ENCODE assay signal across 1 cellular context in genomic region chr9:806285-807156, GRCh38.
TF ChIP-seq lines count a peak whose summit lies in the region.

No MANE protein-coding gene starts in this region.

TF ChIP-seq in SK-N-SH treated with all-trans-retinoic acid at 6 μM for 48 hours, 23 proteins besides CTCF, POLR2A, EP300 and RAD21 (continued from another document):
- TF ChIP-seq CSRNP3 (CRISPR knock-in tag; IDR thresholded peaks at IDR 0.05) (no peak), TSHZ2 (CRISPR knock-in tag; IDR thresholded peaks at IDR 0.05) (no peak), GLIS3 (CRISPR knock-in tag; IDR thresholded peaks at IDR 0.05) (no peak), ZFP30 (CRISPR knock-in tag; IDR thresholded peaks at IDR 0.05) (no peak), BACH2 (CRISPR knock-in tag; IDR thresholded peaks at IDR 0.05; ENCODE audit: borderline replicate concordance) (no peak)
TF ChIP-seq in SK-N-SH treated with all-trans-retinoic acid at 6 μM for 48 hours: peak in this region for 0.
